24 cellular contexts compared by ENCODE assay signal in genomic region chr5:110219769-110220168, GRCh38.
"Had no signal": no experiment of that assay in that cellular context is flagged by ENCODE, and none has a peak within 500 bp of the region (broad histone marks: within the 10 kb centered on the region; RNA-seq: fewer than 3 reads in every experiment).

No MANE protein-coding gene starts in this region.

- H3K27ac ChIP-seq: neural progenitor cell, ovary, parathyroid adenoma, psoas muscle, right lobe of liver, sigmoid colon, stomach, thoracic aorta, thyroid gland, tibial nerve, upper lobe of left lung, vagina had no signal

- H3K79me2 ChIP-seq: parathyroid adenoma had no signal

- H3K27me3 ChIP-seq: neural progenitor cell, ovary, right lobe of liver, sigmoid colon, stomach, thyroid gland, tibial nerve, upper lobe of left lung, vagina had no signal

- ATAC-seq: psoas muscle; right cardiac atrium; right lobe of liver; stimulated activated effector memory CD8-positive, alpha-beta T cell treated with anti-CD3 and anti-CD28 coated beads, Interleukin-12 subunit alpha, Interleukin-12 subunit beta, amount 100 ng/mL, for 72 hours; stimulated activated naive B cell treated with anti-CD40 and anti-IgM and Interleukin-4, amounts not matched to agents 10 μg/mL and 1 μg/mL and 100 μg/mL, for 72 hours had no signal

- H3K4me1 ChIP-seq: neural progenitor cell, parathyroid adenoma, psoas muscle, right lobe of liver, sigmoid colon, stomach, thyroid gland, tibial nerve, upper lobe of left lung, vagina had no signal

- H3K4me2 ChIP-seq: neural progenitor cell had no signal

- DNase-seq: occipital lobe; ovary; posterior cingulate gyrus; psoas muscle; right cardiac atrium; right lobe of liver; sigmoid colon; small intestine; stimulated activated CD4-positive, alpha-beta T cell treated with anti-CD3 and anti-CD28 coated beads, Interleukin-15, amount 100 ng/mL, for 24 hours; stimulated activated CD4-positive, alpha-beta T cell treated with anti-CD3 and anti-CD28 coated beads, Interleukin-2, amount 100 ng/mL, for 24 hours; stimulated activated CD4-positive, alpha-beta T cell treated with anti-CD3 and anti-CD28 coated beads, Interleukin-2, amount 100 ng/mL, for 48 hours; stimulated activated CD4-positive, alpha-beta T cell treated with anti-CD3 and anti-CD28 coated beads, Interleukin-4, amount 100 ng/mL, for 24 hours; stimulated activated naive B cell treated with anti-CD40 and anti-IgM and Interleukin-4, amounts not matched to agents 10 μg/mL and 1 μg/mL and 100 μg/mL, for 72 hours; stimulated activated naive CD4-positive, alpha-beta T cell treated with Interleukin-2 at 50 U/mL for 16 hours; stomach; thyroid gland; trophoblast cell; upper lobe of left lung had no signal

- H3K36me3 ChIP-seq: ovary, right lobe of liver, sigmoid colon, stomach, thoracic aorta, thyroid gland, tibial nerve, upper lobe of left lung, vagina had no signal

- H3K9ac ChIP-seq: neural progenitor cell, parathyroid adenoma had no signal

- H2AFZ ChIP-seq: neural progenitor cell, parathyroid adenoma had no signal

- H3K4me3 ChIP-seq: neural progenitor cell, ovary, psoas muscle, right lobe of liver, sigmoid colon, stomach, thoracic aorta, thyroid gland, tibial nerve, upper lobe of left lung, vagina had no signal

- H3K9me3 ChIP-seq: thyroid gland had no signal
